24 cellular contexts compared by ENCODE assay signal in the genomic region with DNA sequence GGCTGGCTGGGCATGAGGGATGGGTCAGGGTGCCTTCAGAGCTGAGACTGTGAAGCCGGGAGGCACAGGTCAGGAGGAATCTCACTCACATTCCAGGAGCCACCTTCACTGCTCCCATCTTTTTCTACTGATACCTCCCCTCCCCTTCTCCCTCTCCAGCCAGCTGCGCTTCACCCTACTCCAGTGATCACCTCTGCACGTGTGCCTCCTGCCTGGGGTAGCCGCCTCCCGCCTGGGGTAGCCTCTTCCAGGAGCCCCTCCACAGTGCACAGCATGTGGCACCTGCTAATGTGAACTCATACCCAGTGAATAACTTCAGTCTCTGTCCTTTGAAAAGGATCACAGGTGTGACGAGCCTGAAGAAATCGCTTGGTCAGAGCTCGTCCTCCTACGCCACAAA.
"Had no signal": no experiment of that assay in that cellular context is flagged by ENCODE, and none has a peak within 500 bp of the region (broad histone marks: within the 10 kb centered on the region; RNA-seq: fewer than 3 reads in every experiment).

No MANE protein-coding gene starts in this region.

- H3K4me3 ChIP-seq: dorsolateral prefrontal cortex, esophagus squamous epithelium, gastrocnemius medialis, left ventricle myocardium inferior, sigmoid colon, smooth muscle cell, stomach, suprapubic skin, tibial nerve had no signal

- H3K36me3 ChIP-seq: gastrocnemius medialis had no signal

- H3K9me3 ChIP-seq: esophagus squamous epithelium, gastrocnemius medialis, left ventricle myocardium inferior, sigmoid colon, stomach, suprapubic skin, tibial nerve had no signal

- H3K27ac ChIP-seq: esophagus squamous epithelium, gastrocnemius medialis, left ventricle myocardium inferior, sigmoid colon, stomach, suprapubic skin, tibial nerve, WERI-Rb-1 had no signal

- H3K4me2 ChIP-seq: smooth muscle cell had no signal

- H3K27me3 ChIP-seq: dorsolateral prefrontal cortex, esophagus squamous epithelium, gastrocnemius medialis, sigmoid colon, stomach, suprapubic skin, tibial nerve had no signal

- DNase-seq: activated CD4-positive, alpha-beta T cell treated with anti-CD3 and anti-CD28 coated beads for 1 hour; activated CD4-positive, alpha-beta T cell treated with anti-CD3 and anti-CD28 coated beads, Interleukin-2, amount 50 U/mL, for 1 hour; activated CD8-positive, alpha-beta T cell treated with anti-CD3 and anti-CD28 coated beads, Interleukin-2, amount 10 ng/mL, durations not matched to agents 7 days and 5 days; activated gamma-delta T cell treated with Interleukin-2 at 50 U/mL for 16 hours; aorta; dorsolateral prefrontal cortex; effector memory CD8-positive, alpha-beta T cell; esophagus squamous epithelium; gastrocnemius medialis; head of caudate nucleus; hypothalamus; kidney glomerular epithelial cell; left ventricle myocardium inferior; nucleus accumbens; posterior cingulate gyrus; retina; sigmoid colon; stimulated activated CD4-positive, alpha-beta T cell treated with anti-CD3 and anti-CD28 coated beads, Interleukin-15, amount 100 ng/mL, for 24 hours; stomach; T-cell; WERI-Rb-1 had no signal
